ENCODE assay signal across 8 cellular contexts in the genomic region with DNA sequence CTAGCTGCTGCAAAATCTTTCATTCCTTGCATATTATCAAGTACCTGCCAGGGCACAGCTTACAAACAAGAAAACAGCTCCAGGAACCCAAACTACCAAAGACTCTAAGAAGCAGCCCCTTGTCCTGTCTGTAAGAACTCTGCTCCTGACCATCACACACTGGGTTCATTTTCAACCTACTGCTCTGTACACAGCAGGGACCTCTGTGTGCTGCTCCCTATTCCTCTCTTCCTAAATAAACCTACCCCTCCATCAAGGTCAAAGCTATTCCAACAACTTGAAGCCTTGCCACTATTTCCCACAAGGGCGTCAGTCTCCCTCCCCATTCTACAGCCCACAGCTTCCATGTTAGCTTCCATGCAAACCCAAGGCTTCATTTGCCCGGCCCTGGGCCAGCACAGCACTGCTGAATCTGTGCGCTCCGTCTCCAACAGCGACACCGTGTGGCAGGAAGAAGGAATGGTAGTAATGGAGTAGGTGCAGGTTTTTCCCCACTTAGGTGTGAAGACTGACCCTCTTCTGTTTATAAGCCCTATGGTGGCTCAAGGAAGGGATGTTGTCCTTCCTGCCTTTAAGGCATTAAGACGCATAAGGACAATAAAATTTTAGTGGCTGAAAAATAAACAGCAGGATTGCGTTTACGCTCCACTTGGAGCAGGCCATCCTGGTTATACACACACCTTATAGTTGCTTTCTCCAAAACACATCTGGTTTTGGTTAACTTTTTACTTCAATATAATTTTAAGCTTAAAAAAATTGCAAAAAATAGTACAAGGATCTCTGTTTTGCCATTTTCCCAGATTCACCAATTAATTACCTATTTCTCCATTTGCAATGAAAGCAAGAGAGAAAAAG.
A peak's percentile ranks its signal among the peaks of the same experiment; 100 is the strongest.
DNase-seq lines count a peak whose midpoint lies in the region; ATAC-seq and TF ChIP-seq lines count a peak whose summit lies in the region.

No MANE protein-coding gene starts in this region.

- intact Hi-C loops in activated CD4-positive, alpha-beta T cell treated with anti-CD3 and anti-CD28 coated beads, Interleukin-2, amount 10 ng/mL, durations not matched to agents 24 days and 14 days (cut with micrococcal nuclease): loop anchor here (1.0 to 2.0 kb wide), 2 partner anchors 185 to 544 kb away; no protein-coding TSS in a partner anchor
- intact Hi-C loops in testis (cut with DNase I; ENCODE audit: low total_unique reads): loop anchor here (10.0 kb wide), 1 partner anchor 191 kb away; the partner anchor contains the start of gene THBD

- H3K9me3 ChIP-seq in testis: no peaks in the 10 kb centered on the region

- TF ChIP-seq CTCF in testis (IDR thresholded peaks at IDR 0.05): peak; percentile 75 to 83 (median 82)

- TF ChIP-seq POLR2A in testis (IDR thresholded peaks at IDR 0.05): no peak

- WGBS in testis, 2 donors: 28 to 36% methylated on average over 9 of the region's 9 CpGs

- no peak overlapping the region for H3K27ac Mint-ChIP-seq in activated CD4-positive, alpha-beta T cell treated with anti-CD3 and anti-CD28 coated beads, Interleukin-2, amount 10 ng/mL, durations not matched to agents 24 days and 14 days

- H3K36me3 ChIP-seq in testis (ENCODE audit: low read depth, missing control alignments): no peaks in the 10 kb centered on the region

- no peak overlapping the region for H3K4me3 Mint-ChIP-seq in activated CD4-positive, alpha-beta T cell treated with anti-CD3 and anti-CD28 coated beads, Interleukin-2, amount 10 ng/mL, durations not matched to agents 24 days and 14 days

- ATAC-seq in HG03565 (IDR thresholded peaks at IDR 0.05; ENCODE audit: unreplicated experiment) (peak; percentile 56), left lobe of liver (peak; percentile 91), GM19328 (IDR thresholded peaks at IDR 0.05; ENCODE audit: unreplicated experiment) (no peak)

- no peaks in the 10 kb centered on the region for H3K27me3 ChIP-seq in testis

- no peak overlapping the region for H3K4me3 ChIP-seq in testis

- H3K9me3 Mint-ChIP-seq in activated CD4-positive, alpha-beta T cell treated with anti-CD3 and anti-CD28 coated beads, Interleukin-2, amount 10 ng/mL, durations not matched to agents 24 days and 14 days: peaks cover 5% of the 10 kb centered on the region

- H3K36me3 Mint-ChIP-seq in activated CD4-positive, alpha-beta T cell treated with anti-CD3 and anti-CD28 coated beads, Interleukin-2, amount 10 ng/mL, durations not matched to agents 24 days and 14 days (ENCODE audit: low read depth): no peaks in the 10 kb centered on the region

- peaks cover 11% of the 10 kb centered on the region for H3K4me1 ChIP-seq in testis

- H3K4me1 Mint-ChIP-seq in activated CD4-positive, alpha-beta T cell treated with anti-CD3 and anti-CD28 coated beads, Interleukin-2, amount 10 ng/mL, durations not matched to agents 24 days and 14 days: no peaks in the 10 kb centered on the region

- no peak overlapping the region for H3K27ac ChIP-seq in testis

- peak; percentile 84 for DNase-seq in activated CD4-positive, alpha-beta T cell treated with anti-CD3 and anti-CD28 coated beads, Interleukin-2, amount 10 ng/mL, durations not matched to agents 24 days and 14 days
- DNase-seq in activated CD4-positive, alpha-beta T cell treated with anti-CD3 and anti-CD28 coated beads, Interleukin-2, amount 50 U/mL, for 4 hours: no peak
- DNase-seq in RKO (ENCODE audit: low spot score) (peak; percentile 68), cerebellar cortex (ENCODE audit: low spot score) (peak; percentile 61), left lobe of liver (ENCODE audit: low spot score) (peak; percentile 11), testis (peak; percentile 84)

- peaks cover 21% of the 10 kb centered on the region for H3K27me3 Mint-ChIP-seq in activated CD4-positive, alpha-beta T cell treated with anti-CD3 and anti-CD28 coated beads, Interleukin-2, amount 10 ng/mL, durations not matched to agents 24 days and 14 days

Comparison
In these comparisons a context has a peak if more than half of its experiments do, and no peak if none do; other contexts are left out.
1. DNase-seq: peak in activated CD4-positive, alpha-beta T cell treated with anti-CD3 and anti-CD28 coated beads, Interleukin-2, amount 10 ng/mL, durations not matched to agents 24 days and 14 days (single experiment), RKO (single experiment), cerebellar cortex (single experiment), left lobe of liver (single experiment) and testis (single experiment); none in activated CD4-positive, alpha-beta T cell treated with anti-CD3 and anti-CD28 coated beads, Interleukin-2, amount 50 U/mL, for 4 hours (0 of 2).